In genomic region chr1:59485171-59485570, GRCh38 we compare ENCODE assay signal across 2 cellular contexts.
TF ChIP-seq lines count a peak whose summit lies in the region.

No MANE protein-coding gene starts in this region.

TF ChIP-seq in IMR-90, 13 proteins besides CTCF, POLR2A, EP300 and RAD21:
- no peak for TF ChIP-seq MAZ (IDR thresholded peaks at IDR 0.05; ENCODE audit: borderline replicate concordance, low read depth, low read length)
- no peak for TF ChIP-seq NFE2L2 (IDR thresholded peaks at IDR 0.05; ENCODE audit: low read depth, low read length)
- no peak for TF ChIP-seq USF2 (IDR thresholded peaks at IDR 0.05; ENCODE audit: low read depth, low read length)
- no peak for TF ChIP-seq MXI1 (IDR thresholded peaks at IDR 0.05; ENCODE audit: borderline replicate concordance, low read depth, low read length)
- no peak for TF ChIP-seq MAFK (IDR thresholded peaks at IDR 0.05; ENCODE audit: low read depth, low read length)
- TF ChIP-seq BHLHE40 (IDR thresholded peaks at IDR 0.05; ENCODE audit: low read depth, low read length), result no peak
- TF ChIP-seq CHD1 (IDR thresholded peaks at IDR 0.05; ENCODE audit: low read depth, low read length), result no peak
- TF ChIP-seq ELK1 (IDR thresholded peaks at IDR 0.05; ENCODE audit: borderline replicate concordance, low read depth, low read length), result no peak
- TF ChIP-seq FOS (IDR thresholded peaks at IDR 0.05; ENCODE audit: low read depth, low read length), result no peak
- TF ChIP-seq RFX5 (IDR thresholded peaks at IDR 0.05; ENCODE audit: low read depth, low read length), result no peak
- no peak for TF ChIP-seq RCOR1 (IDR thresholded peaks at IDR 0.05; ENCODE audit: insufficient replicate concordance, low read length)
- TF ChIP-seq SMC3 (IDR thresholded peaks at IDR 0.05; ENCODE audit: low read depth, low read length), result no peak
- no peak for TF ChIP-seq CEBPB (IDR thresholded peaks at IDR 0.05; ENCODE audit: low read depth, low read length)
TF ChIP-seq in IMR-90: peak in this region for 0.

TF ChIP-seq in K562, 482 proteins besides CTCF, POLR2A, EP300 and RAD21:
- TF ChIP-seq MLX (CRISPR knock-in tag; conservative IDR thresholded peaks at IDR 0.05), result no peak
- TF ChIP-seq ZNF23 (CRISPR knock-in tag; IDR thresholded peaks at IDR 0.05), result no peak
- TF ChIP-seq RBM17 (IDR thresholded peaks at IDR 0.05; ENCODE audit: borderline replicate concordance, low read depth, low read length), result no peak
- TF ChIP-seq KHSRP (IDR thresholded peaks at IDR 0.05), result no peak
- no peak for TF ChIP-seq POLR2AphosphoS2 (IDR thresholded peaks at IDR 0.05; ENCODE audit: low read length)
- TF ChIP-seq POLR2H (tag; IDR thresholded peaks at IDR 0.05; ENCODE audit: low read depth), result no peak
- TF ChIP-seq ZNF511 (CRISPR knock-in tag; IDR thresholded peaks at IDR 0.05), result no peak
- no peak for TF ChIP-seq CHD2 (IDR thresholded peaks at IDR 0.05; ENCODE audit: low read depth, low read length)
- no peak for TF ChIP-seq SIX5 (IDR thresholded peaks at IDR 0.05; ENCODE audit: borderline replicate concordance in 1 of 2, insufficient read depth in 1 of 2, low read depth in 1 of 2, low read length in 2 of 2)
- no peak for TF ChIP-seq POLR3G (IDR thresholded peaks at IDR 0.05; ENCODE audit: extremely low read depth, insufficient read length, insufficient replicate concordance)
- TF ChIP-seq STAT5A (IDR thresholded peaks at IDR 0.05; ENCODE audit: borderline replicate concordance, low read length), result no peak
- no peak for TF ChIP-seq BHLHE40 (IDR thresholded peaks at IDR 0.05; ENCODE audit: low read length)
- TF ChIP-seq ZEB2 (IDR thresholded peaks at IDR 0.05), result no peak
- no peak for TF ChIP-seq DDX20 (tag; IDR thresholded peaks at IDR 0.05; ENCODE audit: low read depth)
- no peak for TF ChIP-seq TEAD1 (CRISPR knock-in tag; IDR thresholded peaks at IDR 0.05)
- TF ChIP-seq CLOCK (CRISPR knock-in tag; IDR thresholded peaks at IDR 0.05; ENCODE audit: borderline replicate concordance), result no peak
- TF ChIP-seq ZNF121 (CRISPR knock-in tag; conservative IDR thresholded peaks at IDR 0.05), result no peak
- no peak for TF ChIP-seq SLC30A9 (CRISPR knock-in tag; IDR thresholded peaks at IDR 0.05)
- TF ChIP-seq NRF1 (conservative IDR thresholded peaks at IDR 0.05 in 1 of 2, IDR thresholded peaks at IDR 0.05 in 1 of 2), result no peak
- no peak for TF ChIP-seq BRCA1 (IDR thresholded peaks at IDR 0.05)
- no peak for TF ChIP-seq BRCA1 (CRISPR knock-in tag; IDR thresholded peaks at IDR 0.05)
